Comparison of ENCODE assay signal across 20 cellular contexts in the genomic region with DNA sequence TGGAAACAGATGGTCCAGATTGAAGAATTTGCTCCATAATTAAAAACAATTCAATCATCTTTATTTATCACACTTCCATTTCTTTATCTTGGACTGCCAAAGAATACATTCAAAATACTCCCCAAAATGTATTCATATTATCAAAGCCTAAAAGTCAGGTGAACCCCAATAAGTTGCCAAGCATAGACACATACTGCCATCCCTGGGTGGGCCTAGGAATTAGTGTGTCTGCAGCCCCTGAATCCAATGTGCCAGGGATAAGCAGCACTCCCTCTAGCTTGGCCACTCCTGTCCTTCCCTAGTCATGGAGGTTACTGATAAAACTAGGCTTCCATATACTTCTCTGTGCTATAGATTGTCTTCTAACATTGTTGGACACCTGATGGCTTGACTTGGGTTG.
A peak's percentile ranks its signal among the peaks of the same experiment; 100 is the strongest.
DNase-seq lines count a peak whose midpoint lies in the region; ATAC-seq and TF ChIP-seq lines count a peak whose summit lies in the region.
"Had no signal": no experiment of that assay in that cellular context is flagged by ENCODE, and none has a peak within 500 bp of the region (broad histone marks: within the 10 kb centered on the region; RNA-seq: fewer than 3 reads in every experiment).

No MANE protein-coding gene starts in this region.

- H3K9me3 Mint-ChIP-seq in GM23338 (no peaks in the 10 kb centered on the region), neural progenitor cell (no peaks in the 10 kb centered on the region)

- H3K9me2 ChIP-seq in GM23338 (ENCODE audit: insufficient read depth), result no peaks in the 10 kb centered on the region

- H4K20me1 ChIP-seq in GM23338 (replicated peaks; ENCODE audit: insufficient read depth) (no peaks in the 10 kb centered on the region), neural progenitor cell (ENCODE audit: low read depth) (no peaks in the 10 kb centered on the region)

- peaks cover 7% of the 10 kb centered on the region for H3K27me3 Mint-ChIP-seq in GM23338 (ENCODE audit: insufficient read depth, low read depth, poor library complexity)
- peaks cover 6% of the 10 kb centered on the region for H3K27me3 Mint-ChIP-seq in neural progenitor cell (ENCODE audit: insufficient read depth, low read depth)

- no peak overlapping the region for H3K4me2 ChIP-seq in GM23338
- H3K4me2 ChIP-seq in neural progenitor cell, result no peak overlapping the region

- H3K4me3 Mint-ChIP-seq in GM23338 (no peak overlapping the region), neural progenitor cell (no peak overlapping the region)
- H3K4me3 Mint-ChIP-seq: CD14-positive monocyte had no signal

- H3K27me3 ChIP-seq in GM06990 (replicated peaks; ENCODE audit: control insufficient read depth, insufficient read depth, low read length), result no peaks in the 10 kb centered on the region
- peaks cover 16% of the 10 kb centered on the region for H3K27me3 ChIP-seq in GM23338 (ENCODE audit: insufficient read depth)
- H3K27me3 ChIP-seq in brain microvascular endothelial cell (replicated peaks), result no peaks in the 10 kb centered on the region
- H3K27me3 ChIP-seq in neural progenitor cell, result peaks cover 16% of the 10 kb centered on the region
- peaks cover 12 to 30% of the 10 kb centered on the region in 2 donors for H3K27me3 ChIP-seq in left lung
- H3K27me3 ChIP-seq in colonic mucosa, result peaks cover 5% of the 10 kb centered on the region
- H3K27me3 ChIP-seq: SJSA1 had no signal

- H3K9ac ChIP-seq in neural progenitor cell, result no peak overlapping the region
- no peak overlapping the region for H3K9ac ChIP-seq in colonic mucosa (ENCODE audit: low read depth in 2 of 2, low read length in 2 of 2)

- H3K4me1 Mint-ChIP-seq in GM23338, result peaks cover 12% of the 10 kb centered on the region
- H3K4me1 Mint-ChIP-seq in neural progenitor cell, result peaks cover 9% of the 10 kb centered on the region
- H3K4me1 Mint-ChIP-seq: CD14-positive monocyte had no signal

- peak; percentile 29 for TF ChIP-seq CTCF in GM06990 (IDR thresholded peaks at IDR 0.05; ENCODE audit: insufficient read depth, low read length, poor library complexity, severe bottlenecking)
- peak; percentile 38 to 63 for TF ChIP-seq CTCF in GM23338 (conservative IDR thresholded peaks at IDR 0.05; ENCODE audit: low read depth in 2 of 2)
- TF ChIP-seq CTCF in brain microvascular endothelial cell (IDR thresholded peaks at IDR 0.05; ENCODE audit: low read depth, low read length, missing control alignments), result peak; percentile 13
- TF ChIP-seq CTCF in neural progenitor cell (IDR thresholded peaks at IDR 0.05), result peak; percentile 33
- TF ChIP-seq CTCF in left lung (IDR thresholded peaks at IDR 0.05), result no peak
- no peak for TF ChIP-seq CTCF in colonic mucosa (IDR thresholded peaks at IDR 0.05)

- ATAC-seq in GM23338, result peak; percentile 29; the same call in 1 of the 3 replicates
- no peak for ATAC-seq in left lung
- ATAC-seq: K562 had no signal

- in situ Hi-C loops in brain microvascular endothelial cell (cut with HindIII; ENCODE audit: low pct_ligation_motif_present, low sequenced_read_pairs), result no loop called here

- H2AFZ ChIP-seq in GM23338 (no peak overlapping the region), neural progenitor cell (replicated peaks) (no peak overlapping the region)

- no peaks in the 10 kb centered on the region for H3K36me3 ChIP-seq in GM06990 (ENCODE audit: control insufficient read depth, insufficient read depth, low read length)
- no peaks in the 10 kb centered on the region for H3K36me3 ChIP-seq in GM23338 (ENCODE audit: insufficient read depth)
- H3K36me3 ChIP-seq in brain microvascular endothelial cell (replicated peaks), result no peaks in the 10 kb centered on the region
- H3K36me3 ChIP-seq in neural progenitor cell, result no peaks in the 10 kb centered on the region
- no peaks in the 10 kb centered on the region for H3K36me3 ChIP-seq in left lung
- H3K36me3 ChIP-seq in colonic mucosa, result no peaks in the 10 kb centered on the region
- H3K36me3 ChIP-seq: Peyer's patch, SJSA1 had no signal

- no peaks in the 10 kb centered on the region; the same call in 2 of the 3 replicates for H3K36me3 Mint-ChIP-seq in GM23338 (ENCODE audit: low read depth)
- H3K36me3 Mint-ChIP-seq in neural progenitor cell, result peaks cover 14% of the 10 kb centered on the region
- H3K36me3 Mint-ChIP-seq: CD14-positive monocyte had no signal

- H3K79me2 ChIP-seq in GM23338 (replicated peaks; ENCODE audit: insufficient read depth) (no peaks in the 10 kb centered on the region), neural progenitor cell (ENCODE audit: low read depth) (no peaks in the 10 kb centered on the region)

- DNase-seq in GM06990 (ENCODE audit: extremely low read depth, insufficient read length) (no peak), GM23338 (ENCODE audit: low spot score) (peak; percentile 21), brain microvascular endothelial cell (no peak), neural progenitor cell (ENCODE audit: low spot score) (no peak), left lung (no peak), hippocampal formation (lab: John Stamatoyannopoulos, UW) (no peak), colonic mucosa (no peak)
- DNase-seq: ACHN; AML-193; DMS153; GDM1; GOT3; NCI-H1105; NCI-H2081 treated with DMSO at 0.1 percent for 48 hours; NCI-H446 treated with DMSO at 0.1 percent for 48 hours; NK-92 treated with Interleukin-12 subunit alpha and Interleukin-12 subunit beta, amount 100 ng/mL, for 24 hours; Peyer's patch had no signal

- H3K9me3 ChIP-seq in neural progenitor cell (ENCODE audit: low read depth), result no peaks in the 10 kb centered on the region
- H3K9me3 ChIP-seq in left lung, result no peaks in the 10 kb centered on the region
- no peaks in the 10 kb centered on the region for H3K9me3 ChIP-seq in colonic mucosa
- H3K9me3 ChIP-seq: Peyer's patch, SJSA1 had no signal

- H3K4me1 ChIP-seq in GM23338 (ENCODE audit: insufficient read depth), result no peaks in the 10 kb centered on the region; the same call in 1 of the 2 replicates
- no peaks in the 10 kb centered on the region for H3K4me1 ChIP-seq in neural progenitor cell
- peaks cover 0 to 1% of the 10 kb centered on the region in 2 donors for H3K4me1 ChIP-seq in left lung
- H3K4me1 ChIP-seq in colonic mucosa, result no peaks in the 10 kb centered on the region

- H3K27ac ChIP-seq in GM23338 (ENCODE audit: low read depth) (no peak overlapping the region), brain microvascular endothelial cell (no peak overlapping the region), neural progenitor cell (no peak overlapping the region), left lung (no peak overlapping the region), colonic mucosa (no peak overlapping the region)
- H3K27ac ChIP-seq: Peyer's patch, SJSA1 had no signal

- intact Hi-C loops in left lung (cut with DNase I) (no loop called here), colonic mucosa (cut with DNase I) (no loop called here)

- H3K4me3 ChIP-seq in GM06990 (replicated peaks; ENCODE audit: low read depth, low read length) (no peak overlapping the region), GM23338 (no peak overlapping the region), brain microvascular endothelial cell (ENCODE audit: low read depth, low read length) (no peak overlapping the region), neural progenitor cell (no peak overlapping the region), left lung (no peak overlapping the region), colonic mucosa (no peak overlapping the region)
- H3K4me3 ChIP-seq: K562, Peyer's patch, SJSA1 had no signal

- no peaks in the 10 kb centered on the region for H3F3A ChIP-seq in GM23338 (replicated peaks; ENCODE audit: low read depth)
- H3F3A ChIP-seq in neural progenitor cell (ENCODE audit: low read depth), result peaks cover 10% of the 10 kb centered on the region

- H3K27ac Mint-ChIP-seq in GM23338 (no peak overlapping the region), neural progenitor cell (no peak overlapping the region)

TF ChIP-seq in GM23338, 12 proteins besides CTCF, POLR2A, EP300 and RAD21 (continues in another document):
- TF ChIP-seq, protein P1, sequence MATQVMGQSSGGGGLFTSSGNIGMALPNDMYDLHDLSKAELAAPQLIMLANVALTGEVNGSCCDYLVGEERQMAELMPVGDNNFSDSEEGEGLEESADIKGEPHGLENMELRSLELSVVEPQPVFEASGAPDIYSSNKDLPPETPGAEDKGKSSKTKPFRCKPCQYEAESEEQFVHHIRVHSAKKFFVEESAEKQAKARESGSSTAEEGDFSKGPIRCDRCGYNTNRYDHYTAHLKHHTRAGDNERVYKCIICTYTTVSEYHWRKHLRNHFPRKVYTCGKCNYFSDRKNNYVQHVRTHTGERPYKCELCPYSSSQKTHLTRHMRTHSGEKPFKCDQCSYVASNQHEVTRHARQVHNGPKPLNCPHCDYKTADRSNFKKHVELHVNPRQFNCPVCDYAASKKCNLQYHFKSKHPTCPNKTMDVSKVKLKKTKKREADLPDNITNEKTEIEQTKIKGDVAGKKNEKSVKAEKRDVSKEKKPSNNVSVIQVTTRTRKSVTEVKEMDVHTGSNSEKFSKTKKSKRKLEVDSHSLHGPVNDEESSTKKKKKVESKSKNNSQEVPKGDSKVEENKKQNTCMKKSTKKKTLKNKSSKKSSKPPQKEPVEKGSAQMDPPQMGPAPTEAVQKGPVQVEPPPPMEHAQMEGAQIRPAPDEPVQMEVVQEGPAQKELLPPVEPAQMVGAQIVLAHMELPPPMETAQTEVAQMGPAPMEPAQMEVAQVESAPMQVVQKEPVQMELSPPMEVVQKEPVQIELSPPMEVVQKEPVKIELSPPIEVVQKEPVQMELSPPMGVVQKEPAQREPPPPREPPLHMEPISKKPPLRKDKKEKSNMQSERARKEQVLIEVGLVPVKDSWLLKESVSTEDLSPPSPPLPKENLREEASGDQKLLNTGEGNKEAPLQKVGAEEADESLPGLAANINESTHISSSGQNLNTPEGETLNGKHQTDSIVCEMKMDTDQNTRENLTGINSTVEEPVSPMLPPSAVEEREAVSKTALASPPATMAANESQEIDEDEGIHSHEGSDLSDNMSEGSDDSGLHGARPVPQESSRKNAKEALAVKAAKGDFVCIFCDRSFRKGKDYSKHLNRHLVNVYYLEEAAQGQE (IDR thresholded peaks at IDR 0.05; ENCODE audit: unreplicated experiment), result no peak
- TF ChIP-seq, protein P2, sequence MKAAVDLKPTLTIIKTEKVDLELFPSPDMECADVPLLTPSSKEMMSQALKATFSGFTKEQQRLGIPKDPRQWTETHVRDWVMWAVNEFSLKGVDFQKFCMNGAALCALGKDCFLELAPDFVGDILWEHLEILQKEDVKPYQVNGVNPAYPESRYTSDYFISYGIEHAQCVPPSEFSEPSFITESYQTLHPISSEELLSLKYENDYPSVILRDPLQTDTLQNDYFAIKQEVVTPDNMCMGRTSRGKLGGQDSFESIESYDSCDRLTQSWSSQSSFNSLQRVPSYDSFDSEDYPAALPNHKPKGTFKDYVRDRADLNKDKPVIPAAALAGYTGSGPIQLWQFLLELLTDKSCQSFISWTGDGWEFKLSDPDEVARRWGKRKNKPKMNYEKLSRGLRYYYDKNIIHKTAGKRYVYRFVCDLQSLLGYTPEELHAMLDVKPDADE (IDR thresholded peaks at IDR 0.05), result no peak
- TF ChIP-seq JUNB (IDR thresholded peaks at IDR 0.05; ENCODE audit: unreplicated experiment) (no peak), STAT1 (IDR thresholded peaks at IDR 0.05; ENCODE audit: unreplicated experiment) (no peak), EZH2 (IDR thresholded peaks at IDR 0.05; ENCODE audit: low read depth, unreplicated experiment) (no peak), NANOG (IDR thresholded peaks at IDR 0.05; ENCODE audit: borderline replicate concordance) (no peak), ZNF331 (CRISPR knock-in tag; IDR thresholded peaks at IDR 0.05; ENCODE audit: low read depth) (no peak)

Comparison
In these comparisons a context has a peak if more than half of its experiments do, and no peak if none do; other contexts are left out.
1. CTCF ChIP-seq: peak in GM06990 (single experiment), GM23338 (2 of 2), brain microvascular endothelial cell (single experiment) and neural progenitor cell (single experiment); none in left lung (0 of 2) and colonic mucosa (single experiment).